In genomic region chr3:126501054-126501453, GRCh38 we compare ENCODE assay signal across 27 cellular contexts. TPM values are rescaled to one million over a fixed set of nuclear protein-coding genes. Genes with fewer than 3 reads are reported as not detected.
"Had no signal": no experiment of that assay in that cellular context is flagged by ENCODE, and none has a peak within 500 bp of the region (broad histone marks: within the 10 kb centered on the region; RNA-seq: fewer than 3 reads in every experiment).

No MANE protein-coding gene starts in this region.

- H3K9me3 Mint-ChIP-seq: activated B cell treated with CpG ODN at 0.5 μM for 24 hours; activated CD4-positive, alpha-beta memory T cell treated with anti-CD3 and anti-CD28 coated beads for 36 hours; activated CD4-positive, alpha-beta T cell treated with anti-CD3 and anti-CD28 coated beads, Interleukin-2, amount 10 ng/mL, durations not matched to agents 24 days and 14 days; activated naive CD4-positive, alpha-beta T cell treated with anti-CD3 and anti-CD28 coated beads, Interleukin-2, amount 50 U/mL, for 72 hours; activated naive CD8-positive, alpha-beta T cell treated with anti-CD3 and anti-CD28 coated beads, Interleukin-2, amount 50 U/mL, for 24 hours; activated T-cell treated with anti-CD3 and anti-CD28 coated beads, Interleukin-2, amount 50 U/mL, for 4 hours; brain; central memory CD8-positive, alpha-beta T cell; T-cell had no signal

- ATAC-seq: activated naive CD4-positive, alpha-beta T cell treated with anti-CD3 and anti-CD28 coated beads, Interleukin-2, amount 50 U/mL, for 72 hours; activated naive CD8-positive, alpha-beta T cell treated with anti-CD3 and anti-CD28 coated beads, Interleukin-2, amount 50 U/mL, for 24 hours; activated T-cell treated with anti-CD3 and anti-CD28 coated beads, Interleukin-2, amount 50 U/mL, for 4 hours; PC-3; T-cell had no signal

- H3K27ac ChIP-seq: SK-N-MC had no signal

- FAIRE-seq: astrocyte, RCC 7860, TTC549 had no signal

- DNase-seq: activated B cell treated with CpG ODN at 0.5 μM for 24 hours; activated CD4-positive, alpha-beta memory T cell treated with anti-CD3 and anti-CD28 coated beads for 36 hours; activated CD4-positive, alpha-beta T cell treated with anti-CD3 and anti-CD28 coated beads for 1 hour; activated CD4-positive, alpha-beta T cell treated with anti-CD3 and anti-CD28 coated beads, Interleukin-2, amount 10 ng/mL, durations not matched to agents 24 days and 14 days; activated CD8-positive, alpha-beta memory T cell treated with anti-CD3 and anti-CD28 coated beads for 24 hours; activated effector memory CD4-positive, alpha-beta T cell treated with anti-CD3 and anti-CD28 coated beads, Interleukin-2, amount 50 U/mL, for 16 hours; activated naive CD4-positive, alpha-beta T cell treated with Interleukin-2 at 50 U/mL for 16 hours; activated naive CD8-positive, alpha-beta T cell treated with anti-CD3 and anti-CD28 coated beads, Interleukin-2, amount 50 U/mL, for 24 hours; activated T-cell treated with anti-CD3 and anti-CD28 coated beads, Interleukin-2, amount 50 U/mL, for 4 hours; amygdala; Kasumi-1; NCI-H146; NCI-H187 treated with DMSO at 0.1 percent for 48 hours; NCI-H2081 treated with DMSO at 0.1 percent for 48 hours; NCI-H345; NCI-H524; PC-3; T-cell; T-helper 2 cell; T1000 had no signal

- H3K27me3 Mint-ChIP-seq: activated CD4-positive, alpha-beta T cell treated with anti-CD3 and anti-CD28 coated beads, Interleukin-2, amount 10 ng/mL, durations not matched to agents 24 days and 14 days; activated naive CD8-positive, alpha-beta T cell treated with anti-CD3 and anti-CD28 coated beads, Interleukin-2, amount 50 U/mL, for 24 hours; brain had no signal

- H3K36me3 Mint-ChIP-seq: activated CD4-positive, alpha-beta memory T cell treated with anti-CD3 and anti-CD28 coated beads for 36 hours; activated naive CD4-positive, alpha-beta T cell treated with anti-CD3 and anti-CD28 coated beads, Interleukin-2, amount 50 U/mL, for 72 hours; brain; T-cell had no signal

- H3K4me1 Mint-ChIP-seq: activated naive CD8-positive, alpha-beta T cell treated with anti-CD3 and anti-CD28 coated beads, Interleukin-2, amount 50 U/mL, for 24 hours; brain; central memory CD8-positive, alpha-beta T cell had no signal

- H3K4me3 Mint-ChIP-seq: activated B cell treated with CpG ODN at 0.5 μM for 24 hours; activated CD4-positive, alpha-beta memory T cell treated with anti-CD3 and anti-CD28 coated beads for 36 hours; activated CD4-positive, alpha-beta T cell treated with anti-CD3 and anti-CD28 coated beads, Interleukin-2, amount 10 ng/mL, durations not matched to agents 24 days and 14 days; activated naive CD8-positive, alpha-beta T cell treated with anti-CD3 and anti-CD28 coated beads, Interleukin-2, amount 50 U/mL, for 24 hours; activated T-cell treated with anti-CD3 and anti-CD28 coated beads, Interleukin-2, amount 50 U/mL, for 4 hours; brain; central memory CD8-positive, alpha-beta T cell; T-cell had no signal

- H3K4me3 ChIP-seq: SK-N-MC had no signal

- H3K27ac Mint-ChIP-seq: activated B cell treated with CpG ODN at 0.5 μM for 24 hours; activated CD4-positive, alpha-beta memory T cell treated with anti-CD3 and anti-CD28 coated beads for 36 hours; activated CD4-positive, alpha-beta T cell treated with anti-CD3 and anti-CD28 coated beads, Interleukin-2, amount 10 ng/mL, durations not matched to agents 24 days and 14 days; activated naive CD4-positive, alpha-beta T cell treated with anti-CD3 and anti-CD28 coated beads, Interleukin-2, amount 50 U/mL, for 72 hours; activated naive CD8-positive, alpha-beta T cell treated with anti-CD3 and anti-CD28 coated beads, Interleukin-2, amount 50 U/mL, for 24 hours; brain; T-cell had no signal

RNA-seq across cellular contexts. Expression of gene UROC1, which starts 16.5 kb away (rescaled TPM):
- total RNA-seq: activated B cell treated with CpG ODN at 0.5 μM for 24 hours; activated CD4-positive, alpha-beta memory T cell treated with anti-CD3 and anti-CD28 coated beads for 36 hours; activated CD4-positive, alpha-beta T cell treated with anti-CD3 and anti-CD28 coated beads, Interleukin-2, amount 10 ng/mL, durations not matched to agents 24 days and 14 days; activated naive CD4-positive, alpha-beta T cell treated with anti-CD3 and anti-CD28 coated beads, Interleukin-2, amount 50 U/mL, for 72 hours; activated T-cell treated with anti-CD3 and anti-CD28 coated beads, Interleukin-2, amount 50 U/mL, for 4 hours; astrocyte; PC-3 had no signal

RNA-seq across cellular contexts. Expression of gene CHST13, which starts 22.9 kb away (rescaled TPM):
- total RNA-seq: activated B cell treated with CpG ODN at 0.5 μM for 24 hours; activated CD4-positive, alpha-beta memory T cell treated with anti-CD3 and anti-CD28 coated beads for 36 hours; activated CD4-positive, alpha-beta T cell treated with anti-CD3 and anti-CD28 coated beads, Interleukin-2, amount 10 ng/mL, durations not matched to agents 24 days and 14 days; activated naive CD4-positive, alpha-beta T cell treated with anti-CD3 and anti-CD28 coated beads, Interleukin-2, amount 50 U/mL, for 72 hours; activated T-cell treated with anti-CD3 and anti-CD28 coated beads, Interleukin-2, amount 50 U/mL, for 4 hours; astrocyte; PC-3 had no signal

RNA-seq across cellular contexts. Expression of gene C3orf22, which starts 57.7 kb away (rescaled TPM):
- total RNA-seq: activated B cell treated with CpG ODN at 0.5 μM for 24 hours; activated CD4-positive, alpha-beta memory T cell treated with anti-CD3 and anti-CD28 coated beads for 36 hours; activated CD4-positive, alpha-beta T cell treated with anti-CD3 and anti-CD28 coated beads, Interleukin-2, amount 10 ng/mL, durations not matched to agents 24 days and 14 days; activated naive CD4-positive, alpha-beta T cell treated with anti-CD3 and anti-CD28 coated beads, Interleukin-2, amount 50 U/mL, for 72 hours; activated T-cell treated with anti-CD3 and anti-CD28 coated beads, Interleukin-2, amount 50 U/mL, for 4 hours; astrocyte; PC-3; T-cell had no signal
